10 cellular contexts compared by ENCODE assay signal in the genomic region with DNA sequence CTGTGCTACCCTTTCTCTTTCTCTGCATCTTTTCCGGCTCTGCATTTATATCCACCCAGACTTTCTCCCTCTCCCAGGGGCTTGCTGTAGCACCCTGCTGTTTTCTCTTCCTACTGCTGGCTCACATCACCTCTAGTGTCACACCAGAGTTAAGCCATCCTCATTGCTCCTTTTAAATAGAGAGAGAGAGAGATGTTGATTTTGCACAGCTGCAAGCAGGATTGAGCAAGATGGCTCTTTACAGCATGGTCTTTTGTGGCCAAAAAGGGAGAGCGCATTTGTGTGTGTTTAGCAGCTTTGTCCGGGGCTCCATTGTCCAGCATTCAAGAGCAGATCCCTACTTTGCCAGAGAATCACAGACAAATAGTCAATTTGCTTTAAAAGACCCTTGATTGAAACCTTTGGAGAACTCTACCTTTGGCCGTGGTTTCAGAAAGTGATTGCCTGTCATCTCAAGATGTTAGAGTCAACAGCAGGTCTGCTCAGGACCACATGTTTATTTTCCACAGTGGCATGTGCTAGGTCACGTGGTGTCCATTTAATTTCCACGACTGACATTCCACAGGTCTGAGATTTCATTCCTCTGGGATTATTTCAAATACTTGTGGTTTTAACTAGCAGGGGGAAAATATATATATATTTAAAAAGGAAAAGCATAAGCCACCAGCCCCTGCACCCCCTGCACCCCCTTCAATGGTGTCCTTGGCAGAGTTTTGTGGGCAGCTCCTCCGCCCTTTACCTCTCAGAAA.
A peak's percentile ranks its signal among the peaks of the same experiment; 100 is the strongest.
DNase-seq lines count a peak whose midpoint lies in the region; ATAC-seq and TF ChIP-seq lines count a peak whose summit lies in the region.
"Had no signal": no experiment of that assay in that cellular context is flagged by ENCODE, and none has a peak within 500 bp of the region (broad histone marks: within the 10 kb centered on the region; RNA-seq: fewer than 3 reads in every experiment).

No MANE protein-coding gene starts in this region.

- H3K9me3 ChIP-seq in sigmoid colon = no peaks in the 10 kb centered on the region
- no peaks in the 10 kb centered on the region for H3K9me3 ChIP-seq in CD8-positive, alpha-beta T cell (ENCODE audit: low read length)

- intact Hi-C loops in left ventricle myocardium superior (cut with micrococcal nuclease) (no loop called here), sigmoid colon (cut with DNase I) (no loop called here)
- intact Hi-C loops in CD8-positive, alpha-beta T cell (cut with DNase I, micrococcal nuclease) = no loop called here
- intact Hi-C loops in activated CD8-positive, alpha-beta T cell treated with anti-CD3 and anti-CD28 coated beads for 36 hours (cut with micrococcal nuclease) = no loop called here

- peaks cover 2% of the 10 kb centered on the region; the same call in 1 of the 2 replicates for H3K27me3 Mint-ChIP-seq in HFFc6 (ENCODE audit: insufficient read depth)
- peaks cover 8% of the 10 kb centered on the region for H3K27me3 Mint-ChIP-seq in CD8-positive, alpha-beta T cell (ENCODE audit: low read depth)
- peaks cover 3% of the 10 kb centered on the region for H3K27me3 Mint-ChIP-seq in activated CD8-positive, alpha-beta T cell treated with anti-CD3 and anti-CD28 coated beads for 36 hours
- H3K27me3 Mint-ChIP-seq: activated naive CD8-positive, alpha-beta T cell had no signal

- no peak for TF ChIP-seq CTCF in HFFc6 (IDR thresholded peaks at IDR 0.05)
- no peak for TF ChIP-seq CTCF in sigmoid colon (IDR thresholded peaks at IDR 0.05)
- no peak for TF ChIP-seq CTCF in CD8-positive, alpha-beta T cell (IDR thresholded peaks at IDR 0.05)
- no peak for TF ChIP-seq CTCF in activated CD8-positive, alpha-beta T cell treated with anti-CD3 and anti-CD28 coated beads for 36 hours (IDR thresholded peaks at IDR 0.05)

- CTCF ChIA-PET in CD8-positive, alpha-beta T cell (lab: Charles Lee) = no interaction called here
- CTCF ChIA-PET in activated CD8-positive, alpha-beta T cell treated with anti-CD3 and anti-CD28 coated beads for 36 hours (lab: Charles Lee) = no interaction called here

- peak overlapping the region; percentile 19 to 69 (median 54) for H3K27ac ChIP-seq in sigmoid colon
- H3K27ac ChIP-seq in CD8-positive, alpha-beta T cell (ENCODE audit: low read depth, low read length) = no peak overlapping the region

- POLR2A ChIA-PET in CD8-positive, alpha-beta T cell (lab: Charles Lee) = no interaction called here
- POLR2A ChIA-PET in activated CD8-positive, alpha-beta T cell treated with anti-CD3 and anti-CD28 coated beads for 36 hours (lab: Charles Lee) = no interaction called here

- peak overlapping the region; percentile 79 for H3K27ac Mint-ChIP-seq in HFFc6
- no peak overlapping the region for H3K27ac Mint-ChIP-seq in CD8-positive, alpha-beta T cell
- no peak overlapping the region for H3K27ac Mint-ChIP-seq in activated CD8-positive, alpha-beta T cell treated with anti-CD3 and anti-CD28 coated beads for 36 hours
- H3K27ac Mint-ChIP-seq: activated naive CD8-positive, alpha-beta T cell had no signal

- no peaks in the 10 kb centered on the region for H3K27me3 ChIP-seq in sigmoid colon
- H3K27me3 ChIP-seq in CD8-positive, alpha-beta T cell (ENCODE audit: insufficient read depth, low read length) = no peaks in the 10 kb centered on the region

- H3K36me3 Mint-ChIP-seq in HFFc6 (ENCODE audit: low read depth) = no peaks in the 10 kb centered on the region
- H3K36me3 Mint-ChIP-seq in CD8-positive, alpha-beta T cell = no peaks in the 10 kb centered on the region
- no peaks in the 10 kb centered on the region for H3K36me3 Mint-ChIP-seq in activated CD8-positive, alpha-beta T cell treated with anti-CD3 and anti-CD28 coated beads for 36 hours (ENCODE audit: low read depth)
- H3K36me3 Mint-ChIP-seq: activated naive CD8-positive, alpha-beta T cell had no signal

- TF ChIP-seq POLR2A in sigmoid colon (IDR thresholded peaks at IDR 0.05) = no peak

- peak; percentile 87 for DNase-seq in HFFc6
- peak; percentile 94 for DNase-seq in amniotic epithelial cell (ENCODE audit: low read depth)
- no peak for DNase-seq in left ventricle myocardium superior
- peak; percentile 78 for DNase-seq in sigmoid colon
- no peak for DNase-seq in CD8-positive, alpha-beta T cell
- no peak for DNase-seq in activated CD8-positive, alpha-beta T cell treated with anti-CD3 and anti-CD28 coated beads for 36 hours
- DNase-seq in GDM1 (lab: John Stamatoyannopoulos, UW) = no peak
- DNase-seq: HCEC 1CT had no signal

- peak overlapping the region; percentile 31 for H3K4me3 Mint-ChIP-seq in HFFc6
- no peak overlapping the region for H3K4me3 Mint-ChIP-seq in CD8-positive, alpha-beta T cell
- H3K4me3 Mint-ChIP-seq in activated CD8-positive, alpha-beta T cell treated with anti-CD3 and anti-CD28 coated beads for 36 hours = no peak overlapping the region
- H3K4me3 Mint-ChIP-seq: activated naive CD8-positive, alpha-beta T cell had no signal

- ATAC-seq in left ventricle myocardium superior (peak; percentile 86), GM18867 (IDR thresholded peaks at IDR 0.05; ENCODE audit: unreplicated experiment) (no peak)
- no peak for ATAC-seq in CD8-positive, alpha-beta T cell
- ATAC-seq in activated CD8-positive, alpha-beta T cell treated with anti-CD3 and anti-CD28 coated beads for 36 hours = no peak

- H3K4me1 ChIP-seq in sigmoid colon = peaks cover 0 to 46% (median 15%) of the 10 kb centered on the region in 4 donors
- no peaks in the 10 kb centered on the region for H3K4me1 ChIP-seq in CD8-positive, alpha-beta T cell (ENCODE audit: insufficient read depth, low read length)

- H3K4me1 Mint-ChIP-seq in HFFc6 (ENCODE audit: low read depth) = peaks cover 54% of the 10 kb centered on the region
- no peaks in the 10 kb centered on the region for H3K4me1 Mint-ChIP-seq in CD8-positive, alpha-beta T cell (ENCODE audit: low read depth)
- no peaks in the 10 kb centered on the region for H3K4me1 Mint-ChIP-seq in activated CD8-positive, alpha-beta T cell treated with anti-CD3 and anti-CD28 coated beads for 36 hours (ENCODE audit: low read depth)

- no peaks in the 10 kb centered on the region for H3K9me3 Mint-ChIP-seq in HFFc6
- H3K9me3 Mint-ChIP-seq in CD8-positive, alpha-beta T cell = no peaks in the 10 kb centered on the region
- H3K9me3 Mint-ChIP-seq in activated CD8-positive, alpha-beta T cell treated with anti-CD3 and anti-CD28 coated beads for 36 hours = no peaks in the 10 kb centered on the region

- H3K4me3 ChIP-seq in sigmoid colon = no peak overlapping the region
- H3K4me3 ChIP-seq in CD8-positive, alpha-beta T cell (ENCODE audit: low read depth, low read length) = no peak overlapping the region

- no peak for TF ChIP-seq EP300 in sigmoid colon (IDR thresholded peaks at IDR 0.05)

- WGBS in sigmoid colon, 2 donors = 80 to 84% methylated on average over 7 of the region's 7 CpGs

- H3K36me3 ChIP-seq in sigmoid colon = no peaks in the 10 kb centered on the region
- no peaks in the 10 kb centered on the region for H3K36me3 ChIP-seq in CD8-positive, alpha-beta T cell (ENCODE audit: insufficient read depth, low read length)

Comparison
In these comparisons a context has a peak if more than half of its experiments do, and no peak if none do; other contexts are left out.
1. DNase-seq: peak in HFFc6 (single experiment), amniotic epithelial cell (single experiment) and sigmoid colon (single experiment); none in left ventricle myocardium superior (single experiment), CD8-positive, alpha-beta T cell (0 of 7), activated CD8-positive, alpha-beta T cell treated with anti-CD3 and anti-CD28 coated beads for 36 hours (single experiment) and GDM1 (single experiment).